Comparison of ENCODE assay signal across 9 cellular contexts in the genomic region with DNA sequence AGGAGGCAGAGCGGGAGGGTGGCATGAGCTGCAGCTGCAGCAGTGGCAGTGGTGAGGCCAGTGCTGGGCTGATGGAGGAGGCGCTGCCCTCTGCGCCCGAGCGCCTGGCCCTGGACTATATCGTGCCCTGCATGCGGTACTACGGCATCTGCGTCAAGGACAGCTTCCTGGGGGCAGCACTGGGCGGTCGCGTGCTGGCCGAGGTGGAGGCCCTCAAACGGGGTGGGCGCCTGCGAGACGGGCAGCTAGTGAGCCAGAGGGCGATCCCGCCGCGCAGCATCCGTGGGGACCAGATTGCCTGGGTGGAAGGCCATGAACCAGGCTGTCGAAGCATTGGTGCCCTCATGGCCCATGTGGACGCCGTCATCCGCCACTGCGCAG. TPM values are rescaled to one million over a fixed set of nuclear protein-coding genes. Genes with fewer than 3 reads are reported as not detected.
DNase-seq lines count a peak whose midpoint lies in the region; ATAC-seq, FAIRE-seq and TF ChIP-seq lines count a peak whose summit lies in the region.
"Had no signal": no experiment of that assay in that cellular context is flagged by ENCODE, and none has a peak within 500 bp of the region (broad histone marks: within the 10 kb centered on the region; RNA-seq: fewer than 3 reads in every experiment).

No MANE protein-coding gene starts in this region.

- no peaks in the 10 kb centered on the region for H3K27me3 Mint-ChIP-seq in activated naive CD4-positive, alpha-beta T cell treated with anti-CD3 and anti-CD28 coated beads, Interleukin-2, amount 50 U/mL, for 24 hours

- TF ChIP-seq EP300 in transverse colon (IDR thresholded peaks at IDR 0.05; ENCODE audit: low read depth): no peak

- no peak for TF ChIP-seq POLR2A in transverse colon (IDR thresholded peaks at IDR 0.05)

- WGBS in mesendoderm (ENCODE audit: extremely low coverage, insufficient coverage, low lambda C conversion rate): no CpG with 5 or more reads among the region's 27 CpGs
- 89% methylated on average over 27 of the region's 27 CpGs; no CpG with 5 or more reads in 1 of the 2 donors for WGBS in transverse colon (ENCODE audit: low coverage in 1 of 2), 2 donors

- H3K27ac ChIP-seq in mesendoderm (ENCODE audit: low read depth, low read length) (no peak overlapping the region), transverse colon (peak overlapping the region; percentile 91 to 97 (median 96))

- H2BK120ac ChIP-seq in mesendoderm (ENCODE audit: low read depth, low read length): no peak overlapping the region

- no peak overlapping the region for H2BK5ac ChIP-seq in mesendoderm (ENCODE audit: low read length)

- no peaks in the 10 kb centered on the region for H3K9me3 Mint-ChIP-seq in activated naive CD4-positive, alpha-beta T cell treated with anti-CD3 and anti-CD28 coated beads, Interleukin-2, amount 50 U/mL, for 24 hours
- H3K9me3 Mint-ChIP-seq in activated naive CD4-positive, alpha-beta T cell treated with anti-CD3 and anti-CD28 coated beads, Interleukin-2, amount 50 U/mL, for 72 hours: no peaks in the 10 kb centered on the region

- no peak overlapping the region for H3K18ac ChIP-seq in mesendoderm (ENCODE audit: low read length)

- H3K4me3 ChIP-seq in astrocyte of the cerebellum (ENCODE audit: low read depth, low read length) (peak overlapping the region; percentile 22), mesendoderm (ENCODE audit: low read length) (no peak overlapping the region), transverse colon (peak overlapping the region in 1 of 4 donors; percentile 99)

- no peak for FAIRE-seq in GM19239 (lab: Jason Lieb, UNC)

- peak overlapping the region; percentile 1 for H3K4me2 ChIP-seq in mesendoderm (ENCODE audit: low read length)

- H3K4me1 Mint-ChIP-seq in activated naive CD4-positive, alpha-beta T cell treated with anti-CD3 and anti-CD28 coated beads, Interleukin-2, amount 50 U/mL, for 24 hours: peaks cover 72% of the 10 kb centered on the region

- in situ Hi-C loops in astrocyte of the cerebellum (cut with HindIII; ENCODE audit: low sequenced_read_pairs) (no loop called here), transverse colon (cut with MboI; ENCODE audit: low pct_ligation_motif_present in 1 of 4, low pct_unique_long_range_greater_than_20kb in 1 of 4, low sequenced_read_pairs in 3 of 4) (loop anchor here in 1 of 4 donors (25.0 kb wide), 1 partner anchor 89 kb away; a partner anchor contains a TSS)

- peaks cover 60% of the 10 kb centered on the region for H3K79me2 ChIP-seq in mesendoderm (ENCODE audit: control insufficient read depth, insufficient read depth, low read length)

- peaks cover 2% of the 10 kb centered on the region for H3K36me3 Mint-ChIP-seq in activated naive CD4-positive, alpha-beta T cell treated with anti-CD3 and anti-CD28 coated beads, Interleukin-2, amount 50 U/mL, for 24 hours
- peaks cover 24 to 37% of the 10 kb centered on the region in 2 donors for H3K36me3 Mint-ChIP-seq in activated naive CD4-positive, alpha-beta T cell treated with anti-CD3 and anti-CD28 coated beads, Interleukin-2, amount 50 U/mL, for 72 hours

- H3K36me3 ChIP-seq in mesendoderm (ENCODE audit: control insufficient read depth, insufficient read depth, low read length): peaks cover 2% of the 10 kb centered on the region
- peaks cover 0 to 3% (median 0%) of the 10 kb centered on the region in 4 donors for H3K36me3 ChIP-seq in transverse colon

- H3K27me3 ChIP-seq in mesendoderm (ENCODE audit: insufficient read depth, low read length, poor library complexity) (no peaks in the 10 kb centered on the region), transverse colon (no peaks in the 10 kb centered on the region)

- H3K9me3 ChIP-seq in transverse colon: no peaks in the 10 kb centered on the region

- peak overlapping the region; percentile 86 for H3K23ac ChIP-seq in mesendoderm (ENCODE audit: low read length)

- no peak overlapping the region for H4K5ac ChIP-seq in mesendoderm (ENCODE audit: low read length)

- no peak overlapping the region for H4K8ac ChIP-seq in mesendoderm (ENCODE audit: low read depth, low read length)

- H3K56ac ChIP-seq in mesendoderm (ENCODE audit: low read length): peak overlapping the region; percentile 46

- no peak for ATAC-seq in activated naive CD4-positive, alpha-beta T cell treated with anti-CD3 and anti-CD28 coated beads, Interleukin-2, amount 50 U/mL, for 72 hours
- no peak for ATAC-seq in HG02571 (IDR thresholded peaks at IDR 0.05; ENCODE audit: unreplicated experiment)

- peak overlapping the region; percentile 92 for H3K4me3 Mint-ChIP-seq in activated naive CD4-positive, alpha-beta T cell treated with anti-CD3 and anti-CD28 coated beads, Interleukin-2, amount 50 U/mL, for 24 hours

- no peak overlapping the region for H2AK5ac ChIP-seq in mesendoderm (ENCODE audit: low read length)

- peak overlapping the region; percentile 97 for H3K9ac ChIP-seq in mesendoderm (ENCODE audit: low read length)

- H3K4me1 ChIP-seq in mesendoderm (ENCODE audit: control insufficient read depth, low read depth, low read length) (peaks cover 3% of the 10 kb centered on the region), transverse colon (peaks cover 66 to 70% (median 68%) of the 10 kb centered on the region in 4 donors)

- H3K4ac ChIP-seq in mesendoderm (ENCODE audit: low read depth, low read length): no peak overlapping the region

- TF ChIP-seq CTCF in astrocyte of the cerebellum (IDR thresholded peaks at IDR 0.05; ENCODE audit: low read depth, low read length, missing control alignments) (no peak), transverse colon (IDR thresholded peaks at IDR 0.05) (no peak)

- peaks cover 26% of the 10 kb centered on the region for H3K79me1 ChIP-seq in mesendoderm (ENCODE audit: low read length)

- H2BK15ac ChIP-seq in mesendoderm (replicated peaks; ENCODE audit: low read depth): no peak overlapping the region

- no peak overlapping the region for H3K27ac Mint-ChIP-seq in activated naive CD4-positive, alpha-beta T cell treated with anti-CD3 and anti-CD28 coated beads, Interleukin-2, amount 50 U/mL, for 24 hours
- H3K27ac Mint-ChIP-seq in activated naive CD4-positive, alpha-beta T cell treated with anti-CD3 and anti-CD28 coated beads, Interleukin-2, amount 50 U/mL, for 72 hours: peak overlapping the region in 1 of 2 donors; percentile 98

- intact Hi-C loops in transverse colon (cut with DNase I; ENCODE audit: low total_unique reads): loop anchor here (10.0 kb wide), 1 partner anchor 86 kb away; a partner anchor contains a TSS

- DNase-seq in activated naive CD4-positive, alpha-beta T cell treated with anti-CD3 and anti-CD28 coated beads, Interleukin-2, amount 50 U/mL, for 72 hours (ENCODE audit: low spot score in 2 of 2): no peak
- DNase-seq in astrocyte of the cerebellum (ENCODE audit: low read depth) (no peak), mesendoderm (no peak), transverse colon (no peak), GM19239 (ENCODE audit: insufficient read length, low spot score) (no peak), NCI-H2171 (lab: John Stamatoyannopoulos, UW) (no peak)
- DNase-seq: MM.1S had no signal

RNA-seq across cellular contexts. Expression of a gene that starts 2.0 kb away (rescaled TPM):
- total RNA-seq in activated naive CD4-positive, alpha-beta T cell treated with anti-CD3 and anti-CD28 coated beads, Interleukin-2, amount 50 U/mL, for 72 hours: 10 to 100 TPM; 88.3 to 96.7 TPM
- 89.3 TPM for polyA plus RNA-seq in mesendoderm (2013, experiment 1 of 2)
- polyA plus RNA-seq in mesendoderm (2013, experiment 2 of 2): 85.4 TPM
- total RNA-seq in transverse colon: 100 to 1,000 TPM; 102 to 123 (median 115) TPM

RNA-seq across cellular contexts. Expression of a gene that starts 22.9 kb away (rescaled TPM):
- total RNA-seq in activated naive CD4-positive, alpha-beta T cell treated with anti-CD3 and anti-CD28 coated beads, Interleukin-2, amount 50 U/mL, for 72 hours: 10 to 100 TPM; 42.8 to 60.6 TPM
- 4.9 TPM for polyA plus RNA-seq in mesendoderm (2013, experiment 1 of 2)
- polyA plus RNA-seq in mesendoderm (2013, experiment 2 of 2): 5.8 TPM
- total RNA-seq in transverse colon: 10 to 100 TPM; 25.9 to 84.2 (median 68.1) TPM

RNA-seq across cellular contexts. Expression of a gene that starts 25.7 kb away (rescaled TPM):
- total RNA-seq in activated naive CD4-positive, alpha-beta T cell treated with anti-CD3 and anti-CD28 coated beads, Interleukin-2, amount 50 U/mL, for 72 hours: not detected
- 0.18 TPM for polyA plus RNA-seq in mesendoderm (2013, experiment 1 of 2)
- not detected for polyA plus RNA-seq in mesendoderm (2013, experiment 2 of 2)
- total RNA-seq in transverse colon: 10 to 100 TPM in 1 of 4 donors, 1 to 10 TPM in 1, not detected in 2; 5.7 to 23.3 TPM

RNA-seq across cellular contexts. Expression of a gene that starts 49.3 kb away (rescaled TPM):
- total RNA-seq in activated naive CD4-positive, alpha-beta T cell treated with anti-CD3 and anti-CD28 coated beads, Interleukin-2, amount 50 U/mL, for 72 hours: under 1 TPM in 1 of 2 donors, not detected in 1; 0.23 TPM
- polyA plus RNA-seq in mesendoderm (2013, experiment 1 of 2): 0.03 TPM
- 0.07 TPM for polyA plus RNA-seq in mesendoderm (2013, experiment 2 of 2)
- total RNA-seq in transverse colon: not detected

RNA-seq across cellular contexts. Expression of a gene that starts 50.0 kb away (rescaled TPM):
- 100 to 1,000 TPM; 197 to 227 TPM for total RNA-seq in activated naive CD4-positive, alpha-beta T cell treated with anti-CD3 and anti-CD28 coated beads, Interleukin-2, amount 50 U/mL, for 72 hours
- polyA plus RNA-seq in mesendoderm (2013, experiment 1 of 2): 226 TPM
- polyA plus RNA-seq in mesendoderm (2013, experiment 2 of 2): 225 TPM
- 10 to 100 TPM; 45.1 to 85.3 (median 65.6) TPM for total RNA-seq in transverse colon
